Comparison of ENCODE assay signal across 18 cellular contexts in the genomic region with DNA sequence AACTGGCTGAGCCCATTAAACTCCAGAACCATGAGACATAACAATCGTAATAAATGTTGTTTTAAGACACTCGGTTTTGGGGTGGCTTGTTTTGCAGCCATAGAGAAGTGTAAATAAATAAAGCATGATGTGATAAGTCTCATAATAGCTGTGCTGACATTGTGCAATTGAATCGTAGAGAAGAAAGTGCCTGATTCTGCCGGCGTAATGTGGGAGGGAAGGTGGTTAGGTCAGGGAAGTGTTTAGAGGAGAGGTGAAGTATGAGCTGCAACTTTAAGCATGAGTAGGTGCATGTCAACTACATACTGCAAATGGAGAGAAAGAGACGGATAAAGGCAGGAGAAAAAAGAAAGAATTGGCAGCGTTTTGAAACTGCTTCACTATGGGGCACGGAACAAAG.
DNase-seq lines count a peak whose midpoint lies in the region; ATAC-seq and TF ChIP-seq lines count a peak whose summit lies in the region.
"Had no signal": no experiment of that assay in that cellular context is flagged by ENCODE, and none has a peak within 500 bp of the region (broad histone marks: within the 10 kb centered on the region; RNA-seq: fewer than 3 reads in every experiment).

No MANE protein-coding gene starts in this region.

- no peak for ATAC-seq in activated CD4-positive, alpha-beta T cell treated with anti-CD3 and anti-CD28 coated beads for 36 hours
- ATAC-seq: HCT116 had no signal

- DNase-seq in NCI-H1105 treated with DMSO at 0.1 percent for 48 hours (lab: John Stamatoyannopoulos, UW) (peak; percentile 47), NCI-H1105 (lab: John Stamatoyannopoulos, UW) (no peak), NOMO-1 treated with dmso at 0.1 percent for 144 hours (lab: John Stamatoyannopoulos, UW; ENCODE audit: unreplicated experiment) (peak; percentile 19), fibroblast of villous mesenchyme (ENCODE audit: low read depth) (peak; percentile 71), BE2C (no peak), NAMALWA (ENCODE audit: low spot score) (no peak)
- no peak for DNase-seq in activated CD4-positive, alpha-beta T cell treated with anti-CD3 and anti-CD28 coated beads for 36 hours
- DNase-seq: 8988T, C1 segment of cervical spinal cord, GDM1, GOT3, NCI-H1048, NCI-H1436 treated with DMSO at 0.1 percent for 48 hours, NCI-H1930, NCI-H510A had no signal

- no peak for TF ChIP-seq CTCF in fibroblast of villous mesenchyme (IDR thresholded peaks at IDR 0.05; ENCODE audit: insufficient read depth, low read depth, low read length)
- TF ChIP-seq CTCF in BE2C (IDR thresholded peaks at IDR 0.05; ENCODE audit: low read depth, low read length) = no peak

- intact Hi-C loops in activated CD4-positive, alpha-beta T cell treated with anti-CD3 and anti-CD28 coated beads for 36 hours (cut with DNase I, micrococcal nuclease) = no loop called here

- CTCF ChIA-PET in activated CD4-positive, alpha-beta T cell treated with anti-CD3 and anti-CD28 coated beads for 36 hours (lab: Charles Lee) = no interaction called here

- no peaks in the 10 kb centered on the region for H3K4me1 ChIP-seq in BE2C
- H3K4me1 ChIP-seq: SJSA1 had no signal

- H3K9me3 Mint-ChIP-seq in activated CD4-positive, alpha-beta T cell treated with anti-CD3 and anti-CD28 coated beads for 36 hours (ENCODE audit: low read depth) = no peaks in the 10 kb centered on the region

- no peak overlapping the region for H3K4me3 ChIP-seq in fibroblast of villous mesenchyme (ENCODE audit: low read depth, low read length)
- H3K4me3 ChIP-seq in BE2C (ENCODE audit: low read depth, low read length) = no peak overlapping the region
- H3K4me3 ChIP-seq: SJSA1 had no signal

- no peaks in the 10 kb centered on the region for H3K9me3 ChIP-seq in BE2C
- H3K9me3 ChIP-seq: SJSA1 had no signal

- H3K27me3 ChIP-seq in BE2C = no peaks in the 10 kb centered on the region
- H3K27me3 ChIP-seq: SJSA1 had no signal

- no peak overlapping the region for H3K27ac Mint-ChIP-seq in activated CD4-positive, alpha-beta T cell treated with anti-CD3 and anti-CD28 coated beads for 36 hours
- H3K27ac Mint-ChIP-seq: IgD-negative memory B cell had no signal

- no peaks in the 10 kb centered on the region for H3K36me3 ChIP-seq in BE2C
- H3K36me3 ChIP-seq: SJSA1 had no signal

- no peak overlapping the region for H3K4me3 Mint-ChIP-seq in activated CD4-positive, alpha-beta T cell treated with anti-CD3 and anti-CD28 coated beads for 36 hours
- H3K4me3 Mint-ChIP-seq: IgD-negative memory B cell had no signal

- no peaks in the 10 kb centered on the region for H3K36me3 Mint-ChIP-seq in activated CD4-positive, alpha-beta T cell treated with anti-CD3 and anti-CD28 coated beads for 36 hours (ENCODE audit: low read depth)

- POLR2A ChIA-PET in activated CD4-positive, alpha-beta T cell treated with anti-CD3 and anti-CD28 coated beads for 36 hours (lab: Charles Lee) = no interaction called here

- H3K27me3 Mint-ChIP-seq in activated CD4-positive, alpha-beta T cell treated with anti-CD3 and anti-CD28 coated beads for 36 hours = peaks cover 9% of the 10 kb centered on the region

- no peaks in the 10 kb centered on the region for H3K4me1 Mint-ChIP-seq in activated CD4-positive, alpha-beta T cell treated with anti-CD3 and anti-CD28 coated beads for 36 hours

Comparison
In these comparisons a context has a peak if more than half of its experiments do, and no peak if none do; other contexts are left out.
1. DNase-seq: peak in NCI-H1105 treated with DMSO at 0.1 percent for 48 hours (single experiment), NOMO-1 treated with dmso at 0.1 percent for 144 hours (single experiment) and fibroblast of villous mesenchyme (single experiment); none in NCI-H1105 (single experiment), activated CD4-positive, alpha-beta T cell treated with anti-CD3 and anti-CD28 coated beads for 36 hours (single experiment), BE2C (single experiment) and NAMALWA (single experiment).